ENCODE assay signal across 8 cellular contexts in the genomic region with DNA sequence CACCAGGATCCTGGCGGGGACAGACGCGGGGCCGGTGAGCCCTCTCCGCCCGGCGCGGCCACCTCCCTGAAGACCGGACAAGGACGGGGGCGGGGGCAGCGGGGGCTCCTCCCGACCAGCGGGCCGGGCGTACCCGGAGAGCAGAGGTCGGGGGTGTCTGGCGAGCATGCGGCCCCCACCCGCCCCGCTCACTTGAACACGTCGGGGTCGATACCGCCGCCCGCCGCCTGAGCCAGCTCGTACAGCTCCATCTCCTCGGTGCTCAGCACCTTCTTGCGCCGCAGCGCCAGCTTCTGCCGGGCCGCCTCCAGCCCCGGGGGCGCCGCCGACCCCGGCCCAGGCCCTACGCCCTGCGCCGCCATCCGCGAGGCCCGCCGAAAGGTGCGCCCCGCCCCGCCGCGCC. TPM values are rescaled to one million over a fixed set of nuclear protein-coding genes. Genes with fewer than 3 reads are reported as not detected.
A peak's percentile ranks its signal among the peaks of the same experiment; 100 is the strongest.
DNase-seq lines count a peak whose midpoint lies in the region; ATAC-seq, FAIRE-seq and TF ChIP-seq lines count a peak whose summit lies in the region.
"Not testable (repeated sequence)": the region's sequence is repeated elsewhere in the genome, so short reads cannot be mapped to it uniquely, and the experiment has no call there.

A gene with protein sequence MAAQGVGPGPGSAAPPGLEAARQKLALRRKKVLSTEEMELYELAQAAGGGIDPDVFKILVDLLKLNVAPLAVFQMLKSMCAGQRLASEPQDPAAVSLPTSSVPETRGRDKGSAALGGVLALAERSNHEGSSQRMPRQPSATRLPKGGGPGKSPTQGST (minus strand): TSS at position 383 of the 403 bp plus-strand sequence. CDS start 21 bp downstream, at position 362.

- DNase-seq in Ammon's horn (ENCODE audit: low spot score) (peak; percentile 18), GM19239 (ENCODE audit: insufficient read length, low spot score) (peak; percentile 23), NCI-H2227 (lab: John Stamatoyannopoulos, UW; ENCODE audit: unreplicated experiment) (peak; percentile 70)
- DNase-seq in activated naive CD4-positive, alpha-beta T cell treated with anti-CD3 and anti-CD28 coated beads, Interleukin-2, amount 10 ng/mL, durations not matched to agents 7 days and 5 days; lower lobe of right lung; sigmoid colon: not testable (repeated sequence)

- not testable (repeated sequence) for TF ChIP-seq CTCF in lower lobe of right lung (IDR thresholded peaks at IDR 0.05); sigmoid colon (IDR thresholded peaks at IDR 0.05)

- not testable (repeated sequence) for TF ChIP-seq POLR2A in sigmoid colon (IDR thresholded peaks at IDR 0.05)

- not testable (repeated sequence) for H3K36me3 ChIP-seq in esophagus (ENCODE audit: control insufficient read depth in 2 of 2, insufficient read depth in 2 of 2, low read length in 1 of 2); lower lobe of right lung; sigmoid colon

- intact Hi-C loops in lower lobe of right lung (cut with DNase I), result not testable (repeated sequence)
- intact Hi-C loops in sigmoid colon (cut with DNase I), result loop anchor here (2.0 to 5.0 kb wide), 2 partner anchors 35 to 385 kb away; partner anchors contain the start of genes CCDC74A and PLEKHB2

- not testable (repeated sequence) for FAIRE-seq in GM19239 (lab: Jason Lieb, UNC)

- H3K27ac ChIP-seq in esophagus (ENCODE audit: low read depth in 2 of 2, low read length in 1 of 2) (peak within 1 kb of the TSS; percentile 96 to 98), lower lobe of right lung (peak within 1 kb of the TSS; percentile 89), sigmoid colon (peak within 1 kb of the TSS; percentile 83 to 88 (median 84))

- not testable (repeated sequence) for TF ChIP-seq EP300 in sigmoid colon (IDR thresholded peaks at IDR 0.05)

- not testable (repeated sequence) for H3K9me3 ChIP-seq in esophagus (ENCODE audit: control insufficient read depth in 2 of 2, insufficient read depth in 1 of 2, low read depth in 1 of 2, low read length in 1 of 2); lower lobe of right lung; sigmoid colon

- H3K4me1 ChIP-seq in esophagus (ENCODE audit: control insufficient read depth in 2 of 2, insufficient read depth in 2 of 2, low read length in 1 of 2), result not testable (repeated sequence)
- peaks cover 23% of the 10 kb centered on the region for H3K4me1 ChIP-seq in lower lobe of right lung
- H3K4me1 ChIP-seq in sigmoid colon, result peaks cover 0 to 30% (median 20%) of the 10 kb centered on the region in 4 donors

- not testable (repeated sequence) for H3K27me3 Mint-ChIP-seq in activated naive CD4-positive, alpha-beta T cell treated with anti-CD3 and anti-CD28 coated beads, Interleukin-2, amount 10 ng/mL, durations not matched to agents 7 days and 5 days

- 1% methylated on average over 44 to 53 of the region's 53 CpGs for WGBS in esophagus, 2 donors
- WGBS in sigmoid colon, 2 donors, result 1% methylated on average over 53 of the region's 53 CpGs

- H3K4me3 Mint-ChIP-seq in activated naive CD4-positive, alpha-beta T cell treated with anti-CD3 and anti-CD28 coated beads, Interleukin-2, amount 10 ng/mL, durations not matched to agents 7 days and 5 days, result peak within 1 kb of the TSS; percentile 96

- CTCF ChIA-PET in activated naive CD4-positive, alpha-beta T cell treated with anti-CD3 and anti-CD28 coated beads, Interleukin-2, amount 10 ng/mL, durations not matched to agents 7 days and 5 days (lab: Charles Lee), result interaction anchor here (0.9 to 2.6 kb wide), 5 partner anchors 33 to 181 kb away, joined by 3 to 8 read pairs (median 6); no protein-coding TSS in a partner anchor

- H3K27me3 ChIP-seq in esophagus (ENCODE audit: control insufficient read depth in 1 of 2, insufficient read depth in 2 of 2, low read length in 2 of 2); lower lobe of right lung (ENCODE audit: low read depth); sigmoid colon: not testable (repeated sequence)

- peaks cover 24% of the 10 kb centered on the region for H3K36me3 Mint-ChIP-seq in activated naive CD4-positive, alpha-beta T cell treated with anti-CD3 and anti-CD28 coated beads, Interleukin-2, amount 10 ng/mL, durations not matched to agents 7 days and 5 days

- peak within 1 kb of the TSS; percentile 98 for H3K27ac Mint-ChIP-seq in activated naive CD4-positive, alpha-beta T cell treated with anti-CD3 and anti-CD28 coated beads, Interleukin-2, amount 10 ng/mL, durations not matched to agents 7 days and 5 days

- not testable (repeated sequence) for H3K9me3 Mint-ChIP-seq in activated naive CD4-positive, alpha-beta T cell treated with anti-CD3 and anti-CD28 coated beads, Interleukin-2, amount 10 ng/mL, durations not matched to agents 7 days and 5 days

- H3K4me1 Mint-ChIP-seq in activated naive CD4-positive, alpha-beta T cell treated with anti-CD3 and anti-CD28 coated beads, Interleukin-2, amount 10 ng/mL, durations not matched to agents 7 days and 5 days, result peaks cover 56% of the 10 kb centered on the region

- peak within 1 kb of the TSS; percentile 97 for H3K4me3 ChIP-seq in esophagus (ENCODE audit: low read depth in 1 of 2, low read length in 2 of 2)
- peak within 1 kb of the TSS; percentile 78 for H3K4me3 ChIP-seq in lower lobe of right lung
- H3K4me3 ChIP-seq in sigmoid colon, result peak within 1 kb of the TSS; percentile 71 to 81 (median 78)

- peak; percentile 6 for ATAC-seq in HG02943 (IDR thresholded peaks at IDR 0.05; ENCODE audit: low read depth, unreplicated experiment)
- peak in 1 of 2 donors; percentile 6 for ATAC-seq in lower lobe of right lung

RNA-seq across cellular contexts. Expression of the gene that starts here (rescaled TPM):
- polyA plus RNA-seq in esophagus (100 to 1,000 TPM; 109 to 116 TPM), sigmoid colon (100 to 1,000 TPM in 1 of 3 donors, 10 to 100 TPM in 2; 69.7 to 166 (median 79.3) TPM)
- total RNA-seq in lower lobe of right lung (49.9 TPM), sigmoid colon (10 to 100 TPM; 72.1 to 93.3 (median 83.2) TPM)
